32 cellular contexts compared by ENCODE assay signal in genomic region chr13:31515427-31515826, GRCh38.
"Had no signal": no experiment of that assay in that cellular context is flagged by ENCODE, and none has a peak within 500 bp of the region (broad histone marks: within the 10 kb centered on the region; RNA-seq: fewer than 3 reads in every experiment).

No MANE protein-coding gene starts in this region.

- H3K9me3 ChIP-seq: adrenal gland had no signal

- H3K36me3 ChIP-seq: adrenal gland had no signal

- ATAC-seq: activated CD8-positive, alpha-beta T cell treated with anti-CD3 and anti-CD28 coated beads for 36 hours; activated T-cell treated with anti-CD3 and anti-CD28 coated beads, Interleukin-2, amount 50 U/mL, for 72 hours; activated T-helper 17 cell treated with anti-CD3 and anti-CD28 coated beads, Interleukin-2, amount 50 U/mL, for 72 hours; Panc1; SK-N-SH treated with all-trans-retinoic acid at 6 μM for 48 hours had no signal

- H3K4me1 Mint-ChIP-seq: activated CD4-positive, alpha-beta T cell treated with anti-CD3 and anti-CD28 coated beads, Interleukin-2, amount 10 ng/mL, durations not matched to agents 24 days and 14 days; activated naive CD4-positive, alpha-beta T cell treated with anti-CD3 and anti-CD28 coated beads, Interleukin-2, amount 50 U/mL, for 24 hours; activated naive CD8-positive, alpha-beta T cell treated with anti-CD3 and anti-CD28 coated beads, Interleukin-2, amount 10 ng/mL, durations not matched to agents 7 days and 5 days; activated T-helper 17 cell treated with anti-CD3 and anti-CD28 coated beads, Interleukin-2, amount 50 U/mL, for 72 hours had no signal

- H3K4me3 ChIP-seq: adrenal gland had no signal

- DNase-seq: activated CD4-positive, alpha-beta T cell treated with anti-CD3 and anti-CD28 coated beads, Interleukin-2, amount 10 ng/mL, durations not matched to agents 24 days and 14 days; activated CD4-positive, alpha-beta T cell treated with anti-CD3 and anti-CD28 coated beads, Interleukin-2, amount 50 U/mL, for 4 hours; activated CD8-positive, alpha-beta T cell treated with anti-CD3 and anti-CD28 coated beads for 36 hours; activated gamma-delta T cell; activated naive CD4-positive, alpha-beta T cell treated with Interleukin-2 at 50 U/mL for 16 hours; activated naive CD8-positive, alpha-beta T cell treated with anti-CD3 and anti-CD28 coated beads, Interleukin-2, amount 10 ng/mL, durations not matched to agents 7 days and 5 days; activated T-cell treated with anti-CD3 and anti-CD28 coated beads, Interleukin-2, amount 50 U/mL, for 1 hour; activated T-cell treated with anti-CD3 and anti-CD28 coated beads, Interleukin-2, amount 50 U/mL, for 72 hours; adrenal gland; Karpas-422; KBM-7; NCI-H1105; NCI-H1417 treated with DMSO at 0.1 percent for 48 hours; NCI-H187 treated with DMSO at 0.1 percent for 48 hours; NCI-H2081; NCI-H2171 treated with DMSO at 0.1 percent for 48 hours; NCI-H2227 treated with DMSO at 0.1 percent for 48 hours; NCI-H446; NCI-H524; NCI-H69; NCI-H82; SIG-M5; SW 1271; T-helper 1 cell; T-helper 2 cell; T-helper 9 cell had no signal

- H3K36me3 Mint-ChIP-seq: activated naive CD4-positive, alpha-beta T cell treated with anti-CD3 and anti-CD28 coated beads, Interleukin-2, amount 50 U/mL, for 24 hours; activated naive CD8-positive, alpha-beta T cell treated with anti-CD3 and anti-CD28 coated beads, Interleukin-2, amount 10 ng/mL, durations not matched to agents 7 days and 5 days; brain; IgD-negative memory B cell had no signal

- H3K9me3 Mint-ChIP-seq: activated CD8-positive, alpha-beta T cell treated with anti-CD3 and anti-CD28 coated beads for 36 hours; activated naive CD4-positive, alpha-beta T cell treated with anti-CD3 and anti-CD28 coated beads, Interleukin-2, amount 50 U/mL, for 24 hours; activated naive CD8-positive, alpha-beta T cell treated with anti-CD3 and anti-CD28 coated beads, Interleukin-2, amount 10 ng/mL, durations not matched to agents 7 days and 5 days; activated T-helper 17 cell treated with anti-CD3 and anti-CD28 coated beads, Interleukin-2, amount 50 U/mL, for 72 hours; brain had no signal

- H3K4me3 Mint-ChIP-seq: activated CD4-positive, alpha-beta T cell treated with anti-CD3 and anti-CD28 coated beads, Interleukin-2, amount 10 ng/mL, durations not matched to agents 24 days and 14 days; activated CD8-positive, alpha-beta T cell treated with anti-CD3 and anti-CD28 coated beads for 36 hours; activated naive CD4-positive, alpha-beta T cell treated with anti-CD3 and anti-CD28 coated beads, Interleukin-2, amount 50 U/mL, for 24 hours; activated naive CD8-positive, alpha-beta T cell treated with anti-CD3 and anti-CD28 coated beads, Interleukin-2, amount 10 ng/mL, durations not matched to agents 7 days and 5 days; activated T-cell treated with anti-CD3 and anti-CD28 coated beads, Interleukin-2, amount 50 U/mL, for 72 hours; activated T-helper 17 cell treated with anti-CD3 and anti-CD28 coated beads, Interleukin-2, amount 50 U/mL, for 72 hours; brain had no signal

- H3K27me3 ChIP-seq: adrenal gland had no signal

- H3K27ac Mint-ChIP-seq: activated CD4-positive, alpha-beta T cell treated with anti-CD3 and anti-CD28 coated beads, Interleukin-2, amount 10 ng/mL, durations not matched to agents 24 days and 14 days; activated CD8-positive, alpha-beta T cell treated with anti-CD3 and anti-CD28 coated beads for 36 hours; activated naive CD4-positive, alpha-beta T cell treated with anti-CD3 and anti-CD28 coated beads, Interleukin-2, amount 50 U/mL, for 24 hours; activated naive CD8-positive, alpha-beta T cell treated with anti-CD3 and anti-CD28 coated beads, Interleukin-2, amount 10 ng/mL, durations not matched to agents 7 days and 5 days; activated T-cell treated with anti-CD3 and anti-CD28 coated beads, Interleukin-2, amount 50 U/mL, for 72 hours; activated T-helper 17 cell treated with anti-CD3 and anti-CD28 coated beads, Interleukin-2, amount 50 U/mL, for 72 hours; brain; IgD-negative memory B cell had no signal

- H3K4me1 ChIP-seq: adrenal gland had no signal

- H3K27me3 Mint-ChIP-seq: activated CD4-positive, alpha-beta T cell treated with anti-CD3 and anti-CD28 coated beads, Interleukin-2, amount 10 ng/mL, durations not matched to agents 24 days and 14 days; activated naive CD8-positive, alpha-beta T cell treated with anti-CD3 and anti-CD28 coated beads, Interleukin-2, amount 10 ng/mL, durations not matched to agents 7 days and 5 days; brain had no signal
